Comparison of ENCODE assay signal across 21 cellular contexts in genomic region chr1:21018673-21019072, GRCh38.
"Had no signal": no experiment of that assay in that cellular context is flagged by ENCODE, and none has a peak within 500 bp of the region (broad histone marks: within the 10 kb centered on the region; RNA-seq: fewer than 3 reads in every experiment).

No MANE protein-coding gene starts in this region.

- H3K9me3 ChIP-seq: heart right ventricle, mucosa of descending colon, right lobe of liver, testis had no signal

- H3K4me1 ChIP-seq: neural progenitor cell had no signal

- ATAC-seq: activated naive CD8-positive, alpha-beta T cell treated with anti-CD3 and anti-CD28 coated beads, Interleukin-2, amount 50 U/mL, for 24 hours; heart right ventricle; left colon; mucosa of descending colon; right lobe of liver; stimulated activated naive B cell treated with anti-CD40 and anti-IgM and Interleukin-4, amounts not matched to agents 10 μg/mL and 1 μg/mL and 100 μg/mL, for 72 hours had no signal

- H3K4me3 Mint-ChIP-seq: activated naive CD4-positive, alpha-beta T cell treated with anti-CD3 and anti-CD28 coated beads for 36 hours; activated naive CD8-positive, alpha-beta T cell treated with anti-CD3 and anti-CD28 coated beads, Interleukin-2, amount 50 U/mL, for 24 hours; endodermal cell; neural progenitor cell; stimulated activated naive B cell treated with anti-CD40 and anti-IgM and Interleukin-4, amounts not matched to agents 10 μg/mL and 1 μg/mL and 100 μg/mL, for 72 hours; type B pancreatic cell had no signal

- H3K27me3 Mint-ChIP-seq: activated naive CD8-positive, alpha-beta T cell treated with anti-CD3 and anti-CD28 coated beads, Interleukin-2, amount 50 U/mL, for 24 hours; stimulated activated naive B cell treated with anti-CD40 and anti-IgM and Interleukin-4, amounts not matched to agents 10 μg/mL and 1 μg/mL and 100 μg/mL, for 72 hours; type B pancreatic cell had no signal

- H3K4me3 ChIP-seq: coronary artery, heart right ventricle, mucosa of descending colon, neural progenitor cell, right lobe of liver, testis had no signal

- H2AFZ ChIP-seq: neural progenitor cell had no signal

- H3K27ac Mint-ChIP-seq: activated naive CD4-positive, alpha-beta T cell treated with anti-CD3 and anti-CD28 coated beads for 36 hours; activated naive CD8-positive, alpha-beta T cell treated with anti-CD3 and anti-CD28 coated beads, Interleukin-2, amount 50 U/mL, for 24 hours; endodermal cell; neural progenitor cell; type B pancreatic cell had no signal

- FAIRE-seq: keratinocyte, small intestine, TTC549 had no signal

- H3K27ac ChIP-seq: coronary artery, epithelial cell of prostate, heart right ventricle, neural progenitor cell, right lobe of liver, testis had no signal

- H3K4me2 ChIP-seq: neural progenitor cell had no signal

- H3K27me3 ChIP-seq: heart right ventricle, neural progenitor cell, right lobe of liver, testis had no signal

- H3K36me3 ChIP-seq: heart right ventricle, neural progenitor cell, right lobe of liver had no signal

- H3K9ac ChIP-seq: neural progenitor cell had no signal

- H3K9me3 Mint-ChIP-seq: activated naive CD4-positive, alpha-beta T cell treated with anti-CD3 and anti-CD28 coated beads for 36 hours; stimulated activated naive B cell treated with anti-CD40 and anti-IgM and Interleukin-4, amounts not matched to agents 10 μg/mL and 1 μg/mL and 100 μg/mL, for 72 hours; type B pancreatic cell had no signal

- DNase-seq: activated naive CD4-positive, alpha-beta T cell treated with anti-CD3 and anti-CD28 coated beads for 36 hours; activated naive CD8-positive, alpha-beta T cell treated with anti-CD3 and anti-CD28 coated beads, Interleukin-2, amount 50 U/mL, for 24 hours; activated T-cell treated with anti-CD3 and anti-CD28 coated beads, Interleukin-2, amount 50 U/mL, for 48 hours; cerebellar nuclear complex; endodermal cell; heart right ventricle; left colon; mucosa of descending colon; posterior cingulate gyrus; right lobe of liver; small intestine; stimulated activated CD4-positive, alpha-beta T cell treated with anti-CD3 and anti-CD28 coated beads, Interleukin-15, amount 100 ng/mL, for 24 hours; stimulated activated naive B cell treated with anti-CD40 and anti-IgM and Interleukin-4, amounts not matched to agents 10 μg/mL and 1 μg/mL and 100 μg/mL, for 72 hours; T-helper 1 cell; testis had no signal
